ENCODE assay signal across 1 cellular context in genomic region chr16:31004658-31005057, GRCh38.
A peak's percentile ranks its signal among the peaks of the same experiment; 100 is the strongest.
TF ChIP-seq lines count a peak whose summit lies in the region.

No MANE protein-coding gene starts in this region.

TF ChIP-seq in HepG2, 621 proteins besides CTCF, POLR2A, EP300 and RAD21:
- TF ChIP-seq ZMYM3 (CRISPR knock-in tag; IDR thresholded peaks at IDR 0.05) (peak; percentile 68; the same call in 1 of the 2 replicates), KDM1A (CRISPR knock-in tag; IDR thresholded peaks at IDR 0.05) (0 out of 2 replicates have a peak, but pooled peaks have one; percentile 26), ZNF768 (CRISPR knock-in tag; IDR thresholded peaks at IDR 0.05) (peak; percentile 97), AHDC1 (CRISPR knock-in tag; IDR thresholded peaks at IDR 0.05; ENCODE audit: borderline replicate concordance) (no peak)
TF ChIP-seq in HepG2: peak in this region for 3.
